In the genomic region with DNA sequence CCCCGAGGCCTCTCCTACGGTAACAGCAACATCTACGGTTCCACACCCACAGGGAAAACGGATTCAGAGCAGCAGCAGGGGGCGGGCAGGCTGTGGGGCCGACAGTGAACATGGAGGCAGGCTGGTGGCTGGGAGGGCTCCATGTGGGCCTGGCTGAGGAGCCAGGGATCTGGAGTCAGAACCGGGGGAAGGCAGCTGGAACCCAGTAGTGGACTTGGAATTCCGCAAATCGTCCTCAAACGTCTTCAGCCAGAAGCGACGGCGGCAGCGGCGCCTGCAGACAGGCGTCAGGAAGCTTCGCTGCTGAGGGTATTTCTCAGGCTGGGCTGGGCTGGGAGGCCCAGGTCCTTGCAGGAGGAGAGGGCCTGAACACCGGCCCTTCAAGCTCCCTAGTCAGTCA, we compare ENCODE assay signal across 23 cellular contexts. TPM values are rescaled to one million over a fixed set of nuclear protein-coding genes. Genes with fewer than 3 reads are reported as not detected.
"Had no signal": no experiment of that assay in that cellular context is flagged by ENCODE, and none has a peak within 500 bp of the region (broad histone marks: within the 10 kb centered on the region; RNA-seq: fewer than 3 reads in every experiment).

No MANE protein-coding gene starts in this region.

- H3K4me1 ChIP-seq: foreskin keratinocyte, tibial nerve, vagina had no signal

- H3K27ac Mint-ChIP-seq: activated CD4-positive, alpha-beta memory T cell treated with anti-CD3 and anti-CD28 coated beads for 36 hours; activated naive CD8-positive, alpha-beta T cell; activated T-cell treated with anti-CD3 and anti-CD28 coated beads, Interleukin-2, amount 50 U/mL, for 24 hours; progenitor cell of endocrine pancreas had no signal

- H3K27ac ChIP-seq: foreskin keratinocyte, right atrium auricular region, skin epidermis, tibial nerve, vagina, VCaP had no signal

- H3K27me3 Mint-ChIP-seq: activated CD4-positive, alpha-beta memory T cell treated with anti-CD3 and anti-CD28 coated beads for 36 hours; activated naive CD8-positive, alpha-beta T cell; activated T-cell treated with anti-CD3 and anti-CD28 coated beads, Interleukin-2, amount 50 U/mL, for 24 hours; natural killer cell treated with Interleukin-12 subunit alpha and Interleukin-12 subunit beta and Interleukin-15 and Interleukin-18, amount 100 ng/mL, for 72 hours; progenitor cell of endocrine pancreas had no signal

- H3K9me3 ChIP-seq: right atrium auricular region, tibial nerve, vagina had no signal

- H3K4me3 ChIP-seq: right atrium auricular region, skin epidermis, tibial nerve, vagina had no signal

- ATAC-seq: foreskin keratinocyte; natural killer cell treated with Interleukin-12 subunit alpha and Interleukin-12 subunit beta and Interleukin-15 and Interleukin-18, amount 100 ng/mL, for 72 hours had no signal

- DNase-seq: activated CD4-positive, alpha-beta memory T cell treated with anti-CD3 and anti-CD28 coated beads for 36 hours; activated CD4-positive, alpha-beta T cell treated with anti-CD3 and anti-CD28 coated beads for 1 hour; activated T-cell treated with anti-CD3 and anti-CD28 coated beads, Interleukin-2, amount 50 U/mL, for 24 hours; cerebellar nuclear complex; effector CD8-positive, alpha-beta T cell; foreskin keratinocyte; glutamatergic neuron; kidney glomerular epithelial cell; occipital lobe; stimulated activated CD4-positive, alpha-beta T cell treated with anti-CD3 and anti-CD28 coated beads, Interleukin-15, amount 100 ng/mL, for 24 hours; stimulated activated CD4-positive, alpha-beta T cell treated with anti-CD3 and anti-CD28 coated beads, Interleukin-4, amount 100 ng/mL, for 1 hour; stimulated activated naive CD4-positive, alpha-beta T cell treated with Interleukin-2 at 50 U/mL for 16 hours; substantia nigra; T-helper 1 cell had no signal

- H3K4me3 Mint-ChIP-seq: activated CD4-positive, alpha-beta memory T cell treated with anti-CD3 and anti-CD28 coated beads for 36 hours; activated naive CD8-positive, alpha-beta T cell; activated T-cell treated with anti-CD3 and anti-CD28 coated beads, Interleukin-2, amount 50 U/mL, for 24 hours; natural killer cell treated with Interleukin-12 subunit alpha and Interleukin-12 subunit beta and Interleukin-15 and Interleukin-18, amount 100 ng/mL, for 72 hours had no signal

- H3K36me3 Mint-ChIP-seq: activated naive CD8-positive, alpha-beta T cell; natural killer cell treated with Interleukin-12 subunit alpha and Interleukin-12 subunit beta and Interleukin-15 and Interleukin-18, amount 100 ng/mL, for 72 hours had no signal

- H3K27me3 ChIP-seq: foreskin keratinocyte, right atrium auricular region, tibial nerve, vagina had no signal

- H3K9me3 Mint-ChIP-seq: activated CD4-positive, alpha-beta memory T cell treated with anti-CD3 and anti-CD28 coated beads for 36 hours; activated T-cell treated with anti-CD3 and anti-CD28 coated beads, Interleukin-2, amount 50 U/mL, for 24 hours; natural killer cell treated with Interleukin-12 subunit alpha and Interleukin-12 subunit beta and Interleukin-15 and Interleukin-18, amount 100 ng/mL, for 72 hours had no signal

RNA-seq across cellular contexts. Expression of a gene that starts 17.5 kb away (rescaled TPM):
- total RNA-seq: activated CD4-positive, alpha-beta memory T cell treated with anti-CD3 and anti-CD28 coated beads for 36 hours had no signal

RNA-seq across cellular contexts. Expression of a gene that starts 46.7 kb away (rescaled TPM):
- total RNA-seq: mesenteric fat pad; natural killer cell treated with Interleukin-12 subunit alpha and Interleukin-12 subunit beta and Interleukin-15 and Interleukin-18, amount 100 ng/mL, for 72 hours; tibial nerve; vagina had no signal
